27 cellular contexts compared by ENCODE assay signal in genomic region chr13:43694265-43694664, GRCh38.
"Had no signal": no experiment of that assay in that cellular context is flagged by ENCODE, and none has a peak within 500 bp of the region (broad histone marks: within the 10 kb centered on the region; RNA-seq: fewer than 3 reads in every experiment).

No MANE protein-coding gene starts in this region.

- H3K4me3 Mint-ChIP-seq: activated CD4-positive, alpha-beta memory T cell treated with anti-CD3 and anti-CD28 coated beads for 36 hours; activated CD4-positive, alpha-beta T cell treated with anti-CD3 and anti-CD28 coated beads, Interleukin-2, amount 10 ng/mL, durations not matched to agents 24 days and 14 days; activated CD8-positive, alpha-beta memory T cell treated with anti-CD3 and anti-CD28 coated beads, Interleukin-2, amount 10 ng/mL, durations not matched to agents 7 days and 5 days; activated CD8-positive, alpha-beta T cell treated with anti-CD3 and anti-CD28 coated beads, Interleukin-2, amount 10 ng/mL, durations not matched to agents 7 days and 5 days; activated naive CD4-positive, alpha-beta T cell treated with anti-CD3 and anti-CD28 coated beads for 36 hours; activated naive CD4-positive, alpha-beta T cell treated with anti-CD3 and anti-CD28 coated beads, Interleukin-2, amount 50 U/mL, for 24 hours; activated naive CD8-positive, alpha-beta T cell treated with anti-CD3 and anti-CD28 coated beads, Interleukin-2, amount 10 ng/mL, durations not matched to agents 7 days and 5 days; activated T-helper 1 cell treated with anti-CD3 and anti-CD28 coated beads, Interleukin-12 subunit alpha, Interleukin-12 subunit beta, Interleukin-2, Interleukin-4 antibody, amounts not matched to agents 30 ng/mL and 10 ng/mL and 1 ng/mL, durations not matched to agents 14 hours and 24 hours and 36 hours; central memory CD8-positive, alpha-beta T cell; dendritic cell treated with granulocyte-macrophage colony-stimulating factor and Interleukin-4, amounts not matched to agents 40 ng/mL and 50 ng/mL, for 4 days; endodermal cell had no signal

- H3K27ac ChIP-seq: brain microvascular endothelial cell, coronary artery, dorsolateral prefrontal cortex had no signal

- H3K36me3 ChIP-seq: brain microvascular endothelial cell had no signal

- ATAC-seq: activated CD8-positive, alpha-beta memory T cell treated with anti-CD3 and anti-CD28 coated beads, Interleukin-2, amount 10 ng/mL, durations not matched to agents 7 days and 5 days; activated CD8-positive, alpha-beta T cell treated with anti-CD3 and anti-CD28 coated beads, Interleukin-2, amount 10 ng/mL, durations not matched to agents 7 days and 5 days; esophagus mucosa had no signal

- H3K4me3 ChIP-seq: coronary artery, dorsolateral prefrontal cortex had no signal

- H3K9me3 Mint-ChIP-seq: activated CD4-positive, alpha-beta memory T cell treated with anti-CD3 and anti-CD28 coated beads for 36 hours; activated CD4-positive, alpha-beta T cell treated with anti-CD3 and anti-CD28 coated beads, Interleukin-2, amount 10 ng/mL, durations not matched to agents 24 days and 14 days; activated naive CD4-positive, alpha-beta T cell treated with anti-CD3 and anti-CD28 coated beads for 36 hours; activated naive CD4-positive, alpha-beta T cell treated with anti-CD3 and anti-CD28 coated beads, Interleukin-2, amount 50 U/mL, for 24 hours; activated T-helper 1 cell treated with anti-CD3 and anti-CD28 coated beads, Interleukin-12 subunit alpha, Interleukin-12 subunit beta, Interleukin-2, Interleukin-4 antibody, amounts not matched to agents 30 ng/mL and 10 ng/mL and 1 ng/mL, durations not matched to agents 14 hours and 24 hours and 36 hours; activated T-helper 2 cell treated with anti-CD3 and anti-CD28 coated beads, Interferon-gamma antibody, Interleukin-2, Interleukin-4, amounts not matched to agents 10 μg/mL and 5 μg/mL and 100 μg/mL, durations not matched to agents 14 hours and 24 hours and 36 hours; central memory CD8-positive, alpha-beta T cell; dendritic cell treated with granulocyte-macrophage colony-stimulating factor and Interleukin-4, amounts not matched to agents 40 ng/mL and 50 ng/mL, for 4 days; endodermal cell had no signal

- H3K36me3 Mint-ChIP-seq: activated CD4-positive, alpha-beta memory T cell treated with anti-CD3 and anti-CD28 coated beads for 36 hours; activated CD8-positive, alpha-beta memory T cell treated with anti-CD3 and anti-CD28 coated beads, Interleukin-2, amount 10 ng/mL, durations not matched to agents 7 days and 5 days; activated naive CD4-positive, alpha-beta T cell treated with anti-CD3 and anti-CD28 coated beads, Interleukin-2, amount 50 U/mL, for 24 hours; activated naive CD8-positive, alpha-beta T cell treated with anti-CD3 and anti-CD28 coated beads, Interleukin-2, amount 10 ng/mL, durations not matched to agents 7 days and 5 days had no signal

- DNase-seq: activated CD4-positive, alpha-beta memory T cell treated with anti-CD3 and anti-CD28 coated beads for 36 hours; activated CD4-positive, alpha-beta T cell treated with anti-CD3 and anti-CD28 coated beads for 1 hour; activated CD4-positive, alpha-beta T cell treated with anti-CD3 and anti-CD28 coated beads, Interleukin-2, amount 10 ng/mL, durations not matched to agents 24 days and 14 days; activated CD8-positive, alpha-beta memory T cell treated with anti-CD3 and anti-CD28 coated beads, Interleukin-2, amount 10 ng/mL, durations not matched to agents 7 days and 5 days; activated CD8-positive, alpha-beta memory T cell treated with anti-CD3 and anti-CD28 coated beads, Interleukin-2, amount 50 U/mL, for 4 hours; activated CD8-positive, alpha-beta T cell treated with anti-CD3 and anti-CD28 coated beads, Interleukin-2, amount 10 ng/mL, durations not matched to agents 7 days and 5 days; activated effector memory CD4-positive, alpha-beta T cell treated with anti-CD3 and anti-CD28 coated beads, Interleukin-2, amount 50 U/mL, for 16 hours; activated naive CD4-positive, alpha-beta T cell treated with anti-CD3 and anti-CD28 coated beads for 36 hours; activated naive CD8-positive, alpha-beta T cell treated with anti-CD3 and anti-CD28 coated beads, Interleukin-2, amount 10 ng/mL, durations not matched to agents 7 days and 5 days; activated T-cell treated with anti-CD3 and anti-CD28 coated beads, Interleukin-2, amount 50 U/mL, for 1 hour; activated T-cell treated with anti-CD3 and anti-CD28 coated beads, Interleukin-2, amount 50 U/mL, for 48 hours; amniotic stem cell; anterior cingulate cortex; brain microvascular endothelial cell; dorsolateral prefrontal cortex; effector memory CD4-positive, alpha-beta T cell; endodermal cell; foreskin fibroblast; head of caudate nucleus; T-helper 2 cell had no signal

- H3K27ac Mint-ChIP-seq: activated CD4-positive, alpha-beta memory T cell treated with anti-CD3 and anti-CD28 coated beads for 36 hours; activated CD4-positive, alpha-beta T cell treated with anti-CD3 and anti-CD28 coated beads, Interleukin-2, amount 10 ng/mL, durations not matched to agents 24 days and 14 days; activated CD8-positive, alpha-beta memory T cell treated with anti-CD3 and anti-CD28 coated beads, Interleukin-2, amount 10 ng/mL, durations not matched to agents 7 days and 5 days; activated CD8-positive, alpha-beta T cell treated with anti-CD3 and anti-CD28 coated beads, Interleukin-2, amount 10 ng/mL, durations not matched to agents 7 days and 5 days; activated naive CD4-positive, alpha-beta T cell treated with anti-CD3 and anti-CD28 coated beads for 36 hours; activated naive CD4-positive, alpha-beta T cell treated with anti-CD3 and anti-CD28 coated beads, Interleukin-2, amount 50 U/mL, for 24 hours; activated naive CD8-positive, alpha-beta T cell treated with anti-CD3 and anti-CD28 coated beads, Interleukin-2, amount 10 ng/mL, durations not matched to agents 7 days and 5 days; activated T-helper 1 cell treated with anti-CD3 and anti-CD28 coated beads, Interleukin-12 subunit alpha, Interleukin-12 subunit beta, Interleukin-2, Interleukin-4 antibody, amounts not matched to agents 30 ng/mL and 10 ng/mL and 1 ng/mL, durations not matched to agents 14 hours and 24 hours and 36 hours; activated T-helper 2 cell treated with anti-CD3 and anti-CD28 coated beads, Interferon-gamma antibody, Interleukin-2, Interleukin-4, amounts not matched to agents 10 μg/mL and 5 μg/mL and 100 μg/mL, durations not matched to agents 14 hours and 24 hours and 36 hours; dendritic cell treated with granulocyte-macrophage colony-stimulating factor and Interleukin-4, amounts not matched to agents 40 ng/mL and 50 ng/mL, for 4 days; endodermal cell had no signal

- H3K4me1 Mint-ChIP-seq: activated CD8-positive, alpha-beta memory T cell treated with anti-CD3 and anti-CD28 coated beads, Interleukin-2, amount 10 ng/mL, durations not matched to agents 7 days and 5 days; activated naive CD4-positive, alpha-beta T cell treated with anti-CD3 and anti-CD28 coated beads, Interleukin-2, amount 50 U/mL, for 24 hours; activated naive CD8-positive, alpha-beta T cell treated with anti-CD3 and anti-CD28 coated beads, Interleukin-2, amount 10 ng/mL, durations not matched to agents 7 days and 5 days; central memory CD8-positive, alpha-beta T cell had no signal
